1 cellular context compared by ENCODE assay signal in genomic region chr1:26278835-26279597, GRCh38.
TF ChIP-seq lines count a peak whose summit lies in the region.

No MANE protein-coding gene starts in this region.

TF ChIP-seq in K562, 482 proteins besides CTCF, POLR2A, EP300 and RAD21 (continued from another document):
- TF ChIP-seq POLR3G (IDR thresholded peaks at IDR 0.05; ENCODE audit: extremely low read depth, insufficient read length, insufficient replicate concordance) (no peak), CBX8 (IDR thresholded peaks at IDR 0.05; ENCODE audit: borderline replicate concordance, extremely low read depth, low read depth, low read length, poor library complexity, severe bottlenecking) (no peak)
